ENCODE assay signal across 6 cellular contexts in the genomic region with DNA sequence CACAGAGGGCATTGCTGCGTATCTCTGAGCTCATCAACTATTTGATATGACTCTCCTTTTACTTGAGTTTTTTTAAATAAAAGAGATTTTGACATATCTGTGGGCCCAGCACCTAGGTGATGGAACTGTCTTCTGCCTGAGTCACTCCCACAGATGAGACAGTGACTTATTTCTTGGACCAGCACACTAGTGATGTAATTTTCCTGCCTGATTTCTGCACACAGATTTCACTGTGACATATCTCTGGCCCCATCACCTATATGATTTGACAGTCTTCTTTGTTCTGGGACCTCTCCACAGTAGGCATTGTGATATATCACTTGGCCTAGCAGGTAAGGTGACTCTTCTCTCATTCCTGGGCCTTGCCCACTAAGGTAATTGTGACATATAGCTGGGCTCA.
"Had no signal": no experiment of that assay in that cellular context is flagged by ENCODE, and none has a peak within 500 bp of the region (broad histone marks: within the 10 kb centered on the region; RNA-seq: fewer than 3 reads in every experiment).

No MANE protein-coding gene starts in this region.

- ATAC-seq: HepG2, K562 had no signal

- H3K36me3 Mint-ChIP-seq: IgD-negative memory B cell had no signal

- H3K27ac Mint-ChIP-seq: IgD-negative memory B cell had no signal

- H3K27ac ChIP-seq: HL-60 had no signal

- H3K4me1 Mint-ChIP-seq: IgD-negative memory B cell had no signal

- DNase-seq: IMR-90, KBM-7 had no signal

- H3K4me3 ChIP-seq: K562 had no signal
